In the genomic region with DNA sequence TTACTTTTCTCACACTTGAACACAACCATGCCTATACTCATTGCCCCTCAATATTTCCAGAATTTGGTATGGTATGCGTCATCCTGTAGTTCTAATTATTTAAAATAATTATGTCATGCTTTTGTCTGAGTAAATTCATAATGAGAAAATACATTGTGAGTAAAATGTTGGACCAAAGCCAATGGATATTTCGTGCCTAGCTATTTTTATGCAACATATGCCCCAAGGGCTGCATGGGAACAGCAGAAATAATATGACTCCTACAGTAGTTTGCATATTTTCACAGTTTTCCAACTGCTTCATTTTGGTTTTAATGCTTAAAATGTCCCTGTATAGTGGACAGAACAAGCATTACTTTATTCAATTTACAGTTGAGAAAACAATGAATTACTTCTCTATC, we compare ENCODE assay signal across 19 cellular contexts.
A peak's percentile ranks its signal among the peaks of the same experiment; 100 is the strongest.
DNase-seq lines count a peak whose midpoint lies in the region; ATAC-seq and TF ChIP-seq lines count a peak whose summit lies in the region.
"Had no signal": no experiment of that assay in that cellular context is flagged by ENCODE, and none has a peak within 500 bp of the region (broad histone marks: within the 10 kb centered on the region; RNA-seq: fewer than 3 reads in every experiment).

No MANE protein-coding gene starts in this region.

- no peaks in the 10 kb centered on the region for H3K9me2 ChIP-seq in SK-N-SH

- no peak overlapping the region for H3K4me2 ChIP-seq in SK-N-SH
- H3K4me2 ChIP-seq: BLaER1 had no signal

- no peaks in the 10 kb centered on the region for H3K27me3 Mint-ChIP-seq in mesothelial cell of epicardium (ENCODE audit: low read depth)
- no peaks in the 10 kb centered on the region for H3K27me3 Mint-ChIP-seq in progenitor cell of endocrine pancreas
- H3K27me3 Mint-ChIP-seq: CD8-positive, alpha-beta memory T cell had no signal

- H3K9me3 ChIP-seq in SK-N-SH = no peaks in the 10 kb centered on the region

- no peaks in the 10 kb centered on the region for H3K27me3 ChIP-seq in SK-N-SH (ENCODE audit: insufficient read depth)
- H3K27me3 ChIP-seq: BLaER1 had no signal

- CTCF ChIA-PET in SK-N-SH (lab: Yijun Ruan, JAX) = no interaction called here

- H2AFZ ChIP-seq in SK-N-SH (ENCODE audit: low read depth) = no peak overlapping the region; the same call in 1 of the 2 replicates
- H2AFZ ChIP-seq: GM23248 had no signal

- TF ChIP-seq EP300 in SK-N-SH (IDR thresholded peaks at IDR 0.05; ENCODE audit: borderline replicate concordance in 1 of 2, low read depth in 1 of 2, low read length in 1 of 2) = no peak

- H3K4me3 ChIP-seq in SK-N-SH (ENCODE audit: low read depth in 2 of 2, low read length in 1 of 2) = no peak overlapping the region
- H3K4me3 ChIP-seq in epithelial cell of esophagus (ENCODE audit: low read length) = no peak overlapping the region
- H3K4me3 ChIP-seq: BLaER1, GM23248 had no signal

- H3K79me2 ChIP-seq in SK-N-SH (ENCODE audit: insufficient read depth) = no peaks in the 10 kb centered on the region

- H3K4me1 Mint-ChIP-seq in mesothelial cell of epicardium (peaks cover 12% of the 10 kb centered on the region), progenitor cell of endocrine pancreas (ENCODE audit: low read depth) (no peaks in the 10 kb centered on the region)
- H3K4me1 Mint-ChIP-seq: CD8-positive, alpha-beta memory T cell had no signal

- POLR2A ChIA-PET in SK-N-SH (lab: Yijun Ruan, JAX) = no interaction called here

- no peak for TF ChIP-seq RAD21 in SK-N-SH (IDR thresholded peaks at IDR 0.05; ENCODE audit: low read length)

- DNase-seq in ELR (ENCODE audit: low read depth) (peak; percentile 28), SK-N-SH (no peak), epithelial cell of esophagus (ENCODE audit: low read depth) (peak; percentile 49), mesothelial cell of epicardium (ENCODE audit: low spot score in 2 of 2, unreplicated experiment in 2 of 2) (no peak), cerebellar nuclear complex (lab: John Stamatoyannopoulos, UW) (no peak), progenitor cell of endocrine pancreas (ENCODE audit: low spot score, unreplicated experiment) (no peak)
- DNase-seq: CD8-positive, alpha-beta memory T cell; GM23248; HCEC 1CT; IMR-90; Karpas-422; MM.1S; NCI-H1105 treated with DMSO at 0.1 percent for 48 hours; NCI-H187 treated with DMSO at 0.1 percent for 48 hours; NK-92 treated with Interleukin-12 subunit alpha and Interleukin-12 subunit beta, amount 100 ng/mL, for 24 hours; RPMI8226; SIG-M5 had no signal

- TF ChIP-seq CTCF in SK-N-SH (IDR thresholded peaks at IDR 0.05) = no peak
- TF ChIP-seq CTCF in epithelial cell of esophagus (IDR thresholded peaks at IDR 0.05; ENCODE audit: insufficient read depth, low read depth, low read length, missing control alignments) = no peak
- TF ChIP-seq CTCF in mesothelial cell of epicardium (IDR thresholded peaks at IDR 0.05; ENCODE audit: unreplicated experiment) = no peak
- TF ChIP-seq CTCF in progenitor cell of endocrine pancreas (IDR thresholded peaks at IDR 0.05; ENCODE audit: unreplicated experiment) = no peak

- no peaks in the 10 kb centered on the region for H3K36me3 ChIP-seq in SK-N-SH (replicated peaks in 1 of 2; ENCODE audit: control insufficient read depth in 1 of 2, insufficient read depth in 2 of 2, low read length in 1 of 2)
- H3K36me3 ChIP-seq: BLaER1 had no signal

- H4K20me1 ChIP-seq in SK-N-SH (ENCODE audit: insufficient read depth) = no peaks in the 10 kb centered on the region
- H4K20me1 ChIP-seq: BLaER1 had no signal

- H3K27ac Mint-ChIP-seq in mesothelial cell of epicardium (peak overlapping the region; percentile 36), progenitor cell of endocrine pancreas (no peak overlapping the region)
- H3K27ac Mint-ChIP-seq: CD8-positive, alpha-beta memory T cell had no signal

- no peak overlapping the region for H3K27ac ChIP-seq in SK-N-SH (ENCODE audit: low read depth in 2 of 2, low read length in 1 of 2)
- H3K27ac ChIP-seq: BLaER1, GM23248 had no signal

- H3F3A ChIP-seq in SK-N-SH (replicated peaks; ENCODE audit: insufficient read depth) = no peaks in the 10 kb centered on the region

- H3K4me3 Mint-ChIP-seq in mesothelial cell of epicardium (no peak overlapping the region), progenitor cell of endocrine pancreas (ENCODE audit: low read depth) (no peak overlapping the region)
- H3K4me3 Mint-ChIP-seq: CD8-positive, alpha-beta memory T cell had no signal

- H3K4me1 ChIP-seq in SK-N-SH (ENCODE audit: control insufficient read depth in 1 of 2, insufficient read depth in 2 of 2, low read depth in 1 of 2, low read length in 1 of 2) = no peaks in the 10 kb centered on the region
- H3K4me1 ChIP-seq: BLaER1 had no signal

- no peak for ATAC-seq in HG02884 (IDR thresholded peaks at IDR 0.05; ENCODE audit: unreplicated experiment)

- H3K9me3 Mint-ChIP-seq in mesothelial cell of epicardium = peaks cover 30% of the 10 kb centered on the region
- H3K9me3 Mint-ChIP-seq in progenitor cell of endocrine pancreas (ENCODE audit: low read depth) = peaks cover 5% of the 10 kb centered on the region

- 26% methylated on average over 2 of the region's 2 CpGs for WGBS in SK-N-SH (ENCODE audit: low lambda C conversion rate)

- H3K36me3 Mint-ChIP-seq in mesothelial cell of epicardium (peaks cover 4% of the 10 kb centered on the region), progenitor cell of endocrine pancreas (ENCODE audit: insufficient read depth) (no peaks in the 10 kb centered on the region)
- H3K36me3 Mint-ChIP-seq: CD8-positive, alpha-beta memory T cell had no signal

- no peak overlapping the region for H3K9ac ChIP-seq in SK-N-SH
- H3K9ac ChIP-seq: BLaER1, GM23248 had no signal

TF ChIP-seq in SK-N-SH, 30 proteins besides CTCF, POLR2A, EP300 and RAD21:
- TF ChIP-seq NFIC (IDR thresholded peaks at IDR 0.05; ENCODE audit: borderline replicate concordance) = 0 out of 2 replicates have a peak, but pooled peaks have one; percentile 16
- no peak for TF ChIP-seq RXRA (IDR thresholded peaks at IDR 0.05; ENCODE audit: borderline replicate concordance, low read depth)

Comparison
In these comparisons a context has a peak if more than half of its experiments do, and no peak if none do; other contexts are left out.
1. DNase-seq: peak in ELR (single experiment) and epithelial cell of esophagus (single experiment); none in SK-N-SH (single experiment), mesothelial cell of epicardium (0 of 2), cerebellar nuclear complex (0 of 2) and progenitor cell of endocrine pancreas (single experiment).